Comparison of ENCODE assay signal across 8 cellular contexts in genomic region chr9:2053883-2054845, GRCh38. TPM values are rescaled to one million over a fixed set of nuclear protein-coding genes. Genes with fewer than 3 reads are reported as not detected.
DNase-seq lines count a peak whose midpoint lies in the region; ATAC-seq and TF ChIP-seq lines count a peak whose summit lies in the region.

No MANE protein-coding gene starts in this region.

- H3K9me3 Mint-ChIP-seq in MCF 10A (ENCODE audit: unreplicated experiment) = no peaks in the 10 kb centered on the region
- H3K9me3 Mint-ChIP-seq in activated CD8-positive, alpha-beta memory T cell treated with anti-CD3 and anti-CD28 coated beads, Interleukin-2, amount 10 ng/mL, durations not matched to agents 7 days and 5 days (ENCODE audit: low read depth) = no peaks in the 10 kb centered on the region

- H3K79me2 ChIP-seq in mammary epithelial cell (ENCODE audit: insufficient read depth, low read length) = no peaks in the 10 kb centered on the region

- peaks cover 25% of the 10 kb centered on the region for H3K36me3 Mint-ChIP-seq in MCF 10A (ENCODE audit: insufficient read depth, unreplicated experiment)
- peaks cover 59% of the 10 kb centered on the region for H3K36me3 Mint-ChIP-seq in activated CD8-positive, alpha-beta memory T cell treated with anti-CD3 and anti-CD28 coated beads, Interleukin-2, amount 10 ng/mL, durations not matched to agents 7 days and 5 days

- H4K20me1 ChIP-seq in mammary epithelial cell (ENCODE audit: insufficient read depth, low read length) = no peaks in the 10 kb centered on the region

- ATAC-seq in HG03280 (IDR thresholded peaks at IDR 0.05; ENCODE audit: unreplicated experiment) = peak; percentile 95
- peak; percentile 96 for ATAC-seq in activated CD8-positive, alpha-beta memory T cell treated with anti-CD3 and anti-CD28 coated beads, Interleukin-2, amount 10 ng/mL, durations not matched to agents 7 days and 5 days

- peak; percentile 26 for DNase-seq in mammary epithelial cell
- no peak for DNase-seq in MCF 10A (ENCODE audit: unreplicated experiment)
- peak; percentile 92 for DNase-seq in activated CD8-positive, alpha-beta memory T cell treated with anti-CD3 and anti-CD28 coated beads, Interleukin-2, amount 10 ng/mL, durations not matched to agents 7 days and 5 days
- DNase-seq in fibroblast of the aortic adventitia (ENCODE audit: low read depth) = peak; percentile 81
- DNase-seq in stimulated activated CD4-positive, alpha-beta T cell treated with anti-CD3 and anti-CD28 coated beads, Interleukin-15, amount 100 ng/mL, for 24 hours = peak; percentile 74
- DNase-seq in OCI-M2 (lab: John Stamatoyannopoulos, UW; ENCODE audit: unreplicated experiment) = no peak
- DNase-seq in NCI-H2029 treated with DMSO at 0.1 percent for 48 hours (lab: John Stamatoyannopoulos, UW) = no peak

- H3K27ac ChIP-seq in mammary epithelial cell (ENCODE audit: insufficient read depth, low read depth, low read length) = no peak overlapping the region

- H3K4me2 ChIP-seq in mammary epithelial cell (ENCODE audit: insufficient read depth, low read depth, low read length) = no peak overlapping the region

- no peak overlapping the region for H3K9ac ChIP-seq in mammary epithelial cell (ENCODE audit: insufficient read depth, low read length)

- H3K27me3 ChIP-seq in mammary epithelial cell (ENCODE audit: insufficient read depth, low read length) = no peaks in the 10 kb centered on the region

- in situ Hi-C loops in mammary epithelial cell (cut with MboI; ENCODE audit: low sequenced_read_pairs in 2 of 2) = no loop called here

- peaks cover 4% of the 10 kb centered on the region for H3K4me1 ChIP-seq in mammary epithelial cell (ENCODE audit: insufficient read depth, low read length)

- no peaks in the 10 kb centered on the region for H3K9me3 ChIP-seq in mammary epithelial cell (replicated peaks; ENCODE audit: insufficient read depth, low read length)

- peaks cover 7% of the 10 kb centered on the region for H3K4me1 Mint-ChIP-seq in MCF 10A (ENCODE audit: insufficient read depth, unreplicated experiment)
- peaks cover 35% of the 10 kb centered on the region for H3K4me1 Mint-ChIP-seq in activated CD8-positive, alpha-beta memory T cell treated with anti-CD3 and anti-CD28 coated beads, Interleukin-2, amount 10 ng/mL, durations not matched to agents 7 days and 5 days

- BruUV-seq in mammary epithelial cell (replicated peaks; lab: Mats Ljungman, UMichigan) = no TSS peak
- no TSS peak for BruUV-seq in MCF 10A (replicated peaks; lab: Mats Ljungman, UMichigan)

- dilution Hi-C loops in mammary epithelial cell (cut with HindIII; ENCODE audit: low sequenced_read_pairs) = no loop called here

- WGBS in mammary epithelial cell (ENCODE audit: low coverage, missing lambda C conversion rate) = 75% methylated on average over 10 of the region's 10 CpGs

- intact Hi-C loops in mammary epithelial cell (cut with micrococcal nuclease) = no loop called here
- intact Hi-C loops in MCF 10A (cut with micrococcal nuclease) = no loop called here

- CTCF ChIA-PET in mammary epithelial cell (lab: Charles Lee; ENCODE audit: low non-redundant PET) = no interaction called here
- CTCF ChIA-PET in MCF 10A (lab: Yijun Ruan, JAX) = interaction anchor here (0.7 to 1.6 kb wide), 3 partner anchors 14 to 783 kb away, joined by 3 to 5 read pairs (median 3); no protein-coding TSS in a partner anchor
- CTCF ChIA-PET in activated CD8-positive, alpha-beta memory T cell treated with anti-CD3 and anti-CD28 coated beads, Interleukin-2, amount 10 ng/mL, durations not matched to agents 7 days and 5 days (lab: Charles Lee) = interaction anchor here (0.8 to 2.8 kb wide), 10 partner anchors 12 to 42 kb away, joined by 3 to 13 read pairs (median 4); partner anchors contain the start of gene SMARCA2

- no peak overlapping the region for H3K27ac Mint-ChIP-seq in MCF 10A (ENCODE audit: low read depth, unreplicated experiment)
- peak overlapping the region; percentile 83 for H3K27ac Mint-ChIP-seq in activated CD8-positive, alpha-beta memory T cell treated with anti-CD3 and anti-CD28 coated beads, Interleukin-2, amount 10 ng/mL, durations not matched to agents 7 days and 5 days

- H2AFZ ChIP-seq in mammary epithelial cell (ENCODE audit: low read depth, low read length) = no peak overlapping the region

- POLR2A ChIA-PET in MCF 10A (lab: Yijun Ruan, JAX) = interaction anchor here (1.3 to 1.6 kb wide), 2 partner anchors 9 to 12 kb away, joined by 3 read pairs; no protein-coding TSS in a partner anchor

- no peaks in the 10 kb centered on the region for H3K27me3 Mint-ChIP-seq in MCF 10A (ENCODE audit: insufficient read depth, unreplicated experiment)
- H3K27me3 Mint-ChIP-seq in activated CD8-positive, alpha-beta memory T cell treated with anti-CD3 and anti-CD28 coated beads, Interleukin-2, amount 10 ng/mL, durations not matched to agents 7 days and 5 days = no peaks in the 10 kb centered on the region

- TF ChIP-seq CTCF in mammary epithelial cell (conservative IDR thresholded peaks at IDR 0.05 in 1 of 2, IDR thresholded peaks at IDR 0.05 in 1 of 2; ENCODE audit: extremely low read depth in 1 of 2, insufficient read depth in 1 of 2, low read depth in 1 of 2, low read length in 2 of 2) = no peak
- TF ChIP-seq CTCF in MCF 10A (IDR thresholded peaks at IDR 0.05; ENCODE audit: unreplicated experiment) = no peak
- no peak for TF ChIP-seq CTCF in fibroblast of the aortic adventitia (IDR thresholded peaks at IDR 0.05; ENCODE audit: insufficient read depth, low read length)

- peaks cover 19% of the 10 kb centered on the region for H3K36me3 ChIP-seq in mammary epithelial cell (ENCODE audit: insufficient read depth, low read length)

- no peak overlapping the region for H3K4me3 ChIP-seq in mammary epithelial cell (replicated peaks in 1 of 3; ENCODE audit: insufficient read depth in 1 of 3, low read depth in 2 of 3, low read length in 3 of 3)
- H3K4me3 ChIP-seq in fibroblast of the aortic adventitia (ENCODE audit: low read depth, low read length) = no peak overlapping the region

- H3K4me3 Mint-ChIP-seq in MCF 10A (ENCODE audit: unreplicated experiment) = no peak overlapping the region
- H3K4me3 Mint-ChIP-seq in activated CD8-positive, alpha-beta memory T cell treated with anti-CD3 and anti-CD28 coated beads, Interleukin-2, amount 10 ng/mL, durations not matched to agents 7 days and 5 days = peak overlapping the region; percentile 41

RNA-seq across cellular contexts. Expression of gene SMARCA2, which starts 39.0 kb away (rescaled TPM):
- total RNA-seq in mammary epithelial cell (10 to 100 TPM; 62.7 to 80.2 TPM), MCF 10A (2022) (75.6 and 77.6 TPM in 2 replicates), fibroblast of the aortic adventitia (ENCODE audit: low replicate concordance) (84.0 and 347 TPM in 2 replicates)
- polyA plus RNA-seq in mammary epithelial cell = 42.9 TPM
- polyA minus RNA-seq in mammary epithelial cell = 97.7 TPM
- 100 to 1,000 TPM; 168 to 188 TPM for total RNA-seq in activated CD8-positive, alpha-beta memory T cell treated with anti-CD3 and anti-CD28 coated beads, Interleukin-2, amount 10 ng/mL, durations not matched to agents 7 days and 5 days

Comparison
In these comparisons a context has a peak if more than half of its experiments do, and no peak if none do; other contexts are left out.
1. DNase-seq: peak in mammary epithelial cell (single experiment), activated CD8-positive, alpha-beta memory T cell treated with anti-CD3 and anti-CD28 coated beads, Interleukin-2, amount 10 ng/mL, durations not matched to agents 7 days and 5 days (single experiment), fibroblast of the aortic adventitia (single experiment) and stimulated activated CD4-positive, alpha-beta T cell treated with anti-CD3 and anti-CD28 coated beads, Interleukin-15, amount 100 ng/mL, for 24 hours (single experiment); none in MCF 10A (single experiment), OCI-M2 (single experiment) and NCI-H2029 treated with DMSO at 0.1 percent for 48 hours (single experiment).